Comparison of ENCODE assay signal across 7 cellular contexts in genomic region chr17:2070241-2071023, GRCh38. TPM values are rescaled to one million over a fixed set of nuclear protein-coding genes. Genes with fewer than 3 reads are reported as not detected.
A peak's percentile ranks its signal among the peaks of the same experiment; 100 is the strongest.
DNase-seq lines count a peak whose midpoint lies in the region; ATAC-seq, FAIRE-seq and TF ChIP-seq lines count a peak whose summit lies in the region.

No MANE protein-coding gene starts in this region.

- CTCF ChIA-PET in HepG2 (lab: Yijun Ruan, JAX; ENCODE audit: low intra/inter-chr PET ratio, low total read pairs), result no interaction called here

- H3K27me3 Mint-ChIP-seq in T-helper 17 cell, result no peaks in the 10 kb centered on the region

- H3K27ac Mint-ChIP-seq in T-helper 17 cell, result peak overlapping the region; percentile 86

- in situ Hi-C loops in HepG2 (cut with HindIII; ENCODE audit: extremely low pct_ligation_motif_present, low pct_unique_long_range_greater_than_20kb), result no loop called here

- H3K27me3 ChIP-seq in HepG2 (ENCODE audit: control insufficient read depth in 1 of 2, insufficient read depth in 2 of 2, low read length in 2 of 2) (no peaks in the 10 kb centered on the region), upper lobe of right lung (no peaks in the 10 kb centered on the region)

- no peak overlapping the region for H3K27ac ChIP-seq in HepG2 (ENCODE audit: extremely low read length, insufficient read depth, low read length)
- peak overlapping the region; percentile 86 for H3K27ac ChIP-seq in upper lobe of right lung

- H3K4me1 Mint-ChIP-seq in T-helper 17 cell, result peaks cover 15% of the 10 kb centered on the region

- TF ChIP-seq CTCF in HepG2 (CRISPR knock-in tag; IDR thresholded peaks at IDR 0.05) (peak; percentile 55), upper lobe of right lung (IDR thresholded peaks at IDR 0.05) (no peak)

- no TSS peak for BruUV-seq in HepG2 (replicated peaks; lab: Mats Ljungman, UMichigan)

- H3K4me2 ChIP-seq in HepG2 (ENCODE audit: low read depth, low read length), result no peak overlapping the region

- H3K36me3 Mint-ChIP-seq in T-helper 17 cell (ENCODE audit: low read depth), result peaks cover 15% of the 10 kb centered on the region

- H3K4me1 ChIP-seq in HepG2 (ENCODE audit: insufficient read depth, low read length) (peaks cover 34% of the 10 kb centered on the region), upper lobe of right lung (peaks cover 54% of the 10 kb centered on the region)

- POLR2A ChIA-PET in HepG2 (lab: Yijun Ruan, JAX), result no interaction called here

- ATAC-seq in GM19043 (IDR thresholded peaks at IDR 0.05; ENCODE audit: low read depth, unreplicated experiment), result peak; percentile 66
- peak; percentile 68 for ATAC-seq in HG02763 (IDR thresholded peaks at IDR 0.05; ENCODE audit: unreplicated experiment)
- peak; percentile 76 for ATAC-seq in T-helper 17 cell
- no peak for ATAC-seq in HepG2
- no peak for ATAC-seq in upper lobe of right lung

- H3K4me3 ChIP-seq in HepG2 (replicated peaks in 1 of 3; ENCODE audit: insufficient read depth in 1 of 3, low read depth in 2 of 3, low read length in 3 of 3), result no peak overlapping the region
- H3K4me3 ChIP-seq in upper lobe of right lung, result no peak overlapping the region

- no peaks in the 10 kb centered on the region for H3K9me3 ChIP-seq in T-helper 17 cell (ENCODE audit: control insufficient read depth, low read length, poor library complexity, severe bottlenecking)
- H3K9me3 ChIP-seq in HepG2 (ENCODE audit: low read length), result no peaks in the 10 kb centered on the region
- H3K9me3 ChIP-seq in upper lobe of right lung, result no peaks in the 10 kb centered on the region

- H3K4me3 Mint-ChIP-seq in T-helper 17 cell, result no peak overlapping the region

- WGBS in HepG2 (ENCODE audit: low lambda C conversion rate), result 89% methylated on average over 11 of the region's 13 CpGs

- H4K20me1 ChIP-seq in HepG2 (ENCODE audit: insufficient read depth, low read length), result no peaks in the 10 kb centered on the region

- no peak for DNase-seq in T-helper 17 cell
- no peak for DNase-seq in HepG2 (ENCODE audit: low spot score)
- DNase-seq in upper lobe of right lung, result no peak
- DNase-seq in NCI-H1105 (lab: John Stamatoyannopoulos, UW), result no peak
- DNase-seq in NCI-H82 (lab: John Stamatoyannopoulos, UW), result no peak

- H3K79me2 ChIP-seq in HepG2 (ENCODE audit: insufficient read depth, low read length), result no peaks in the 10 kb centered on the region

- TF ChIP-seq EP300 in HepG2 (IDR thresholded peaks at IDR 0.05; ENCODE audit: low read depth in 2 of 2, low read length in 2 of 2), result no peak
- no peak for TF ChIP-seq EP300 in HepG2 (CRISPR knock-in tag; IDR thresholded peaks at IDR 0.05; ENCODE audit: borderline replicate concordance)

- H3K36me3 ChIP-seq in HepG2 (replicated peaks in 1 of 2; ENCODE audit: control insufficient read depth in 1 of 2, insufficient read depth in 2 of 2, low read length in 2 of 2) (peaks cover 11 to 15% of the 10 kb centered on the region in 2 experiments), upper lobe of right lung (peaks cover 8% of the 10 kb centered on the region)

- TF ChIP-seq POLR2A in HepG2 (IDR thresholded peaks at IDR 0.05; ENCODE audit: insufficient read depth in 1 of 2, low read depth in 2 of 2, low read length in 2 of 2), result no peak

- FAIRE-seq in HepG2 (lab: Jason Lieb, UNC), result no peak

- H3K9ac ChIP-seq in HepG2 (ENCODE audit: insufficient read depth, low read depth, low read length), result no peak overlapping the region

- TF ChIP-seq RAD21 in HepG2 (CRISPR knock-in tag; IDR thresholded peaks at IDR 0.05), result no peak

- intact Hi-C loops in HepG2 (cut with micrococcal nuclease; ENCODE audit: unreplicated experiment), result no loop called here
- intact Hi-C loops in upper lobe of right lung (cut with DNase I), result no loop called here

- H2AFZ ChIP-seq in HepG2 (ENCODE audit: low read length), result no peak overlapping the region

RNA-seq across cellular contexts. Expression of gene HIC1, which starts 15.5 kb away (rescaled TPM):
- total RNA-seq in T-helper 17 cell (1 to 10 TPM; 4.6 to 8.1 TPM), HepG2 (2016; rRNA removed; fragmentation: Illumina TruSeq; extraction: Trizol) (0.31 TPM in 1 of 2 replicates, not detected in the other), upper lobe of right lung (20.8 TPM)
- total RNA-seq in HepG2 (2016; cell fraction: cytosol; rRNA removed; fragmentation: Illumina TruSeq; extraction: Trizol; ENCODE audit: low read depth), result not detected in 2 replicates
- total RNA-seq in HepG2 (2016; cell fraction: insoluble cytoplasmic fraction; rRNA removed; fragmentation: Illumina TruSeq; extraction: Trizol), result 0.12 and 0.26 TPM in 2 replicates
- 0.06 and 0.07 TPM in 2 replicates for total RNA-seq in HepG2 (2016; cell fraction: membrane; rRNA removed; fragmentation: Illumina TruSeq; extraction: Trizol)
- total RNA-seq in HepG2 (2016; cell fraction: nucleus; rRNA removed; fragmentation: Illumina TruSeq; extraction: Trizol), result not detected in 2 replicates
- polyA plus RNA-seq in HepG2 (2011; rRNA removed), result 0.04 and 0.10 TPM in 2 replicates
- polyA plus RNA-seq in HepG2 (2011; cell fraction: cytosol; rRNA removed), result 0.09 and 0.12 TPM in 2 replicates
- polyA plus RNA-seq in HepG2 (2011; cell fraction: nucleus; rRNA removed), result 1.1 and 1.2 TPM in 2 replicates
- 0.23 and 0.39 TPM in 2 replicates for polyA plus RNA-seq in HepG2 (2012)
- polyA plus RNA-seq in HepG2 (2016; cell fraction: cytosol; fragmentation: Illumina TruSeq; extraction: Trizol; ENCODE audit: low read depth), result not detected in 2 replicates
- 0.08 TPM in 1 of 2 replicates, not detected in the other for polyA plus RNA-seq in HepG2 (2016; cell fraction: insoluble cytoplasmic fraction; fragmentation: Illumina TruSeq; extraction: Trizol; ENCODE audit: low read depth)
- 0.06 and 0.09 TPM in 2 replicates for polyA plus RNA-seq in HepG2 (2016; cell fraction: membrane; fragmentation: Illumina TruSeq; extraction: Trizol; ENCODE audit: low read depth)
- polyA plus RNA-seq in HepG2 (2016; cell fraction: nucleus; fragmentation: Illumina TruSeq; extraction: Trizol; ENCODE audit: insufficient read depth, low read depth), result 0.84 TPM in 1 of 2 replicates, not detected in the other
- 0.12 and 0.56 TPM in 2 replicates for polyA minus RNA-seq in HepG2 (2011; rRNA and poly(A)+ RNA removed; ENCODE audit: low replicate concordance)
- polyA minus RNA-seq in HepG2 (2011; cell fraction: cytosol; rRNA and poly(A)+ RNA removed), result not detected in 2 replicates
- polyA minus RNA-seq in HepG2 (2011; cell fraction: nucleus; rRNA and poly(A)+ RNA removed), result 0.12 and 0.13 TPM in 2 replicates

RNA-seq across cellular contexts. Expression of gene OVCA2, which starts 28.6 kb away (rescaled TPM):
- total RNA-seq in T-helper 17 cell, result 10 to 100 TPM; 28.4 to 35.2 TPM
- 28.2 and 28.5 TPM in 2 replicates for total RNA-seq in HepG2 (2016; rRNA removed; fragmentation: Illumina TruSeq; extraction: Trizol)
- 14.6 and 20.0 TPM in 2 replicates for total RNA-seq in HepG2 (2016; cell fraction: cytosol; rRNA removed; fragmentation: Illumina TruSeq; extraction: Trizol; ENCODE audit: low read depth)
- total RNA-seq in HepG2 (2016; cell fraction: insoluble cytoplasmic fraction; rRNA removed; fragmentation: Illumina TruSeq; extraction: Trizol), result 30.5 and 31.5 TPM in 2 replicates
- total RNA-seq in HepG2 (2016; cell fraction: membrane; rRNA removed; fragmentation: Illumina TruSeq; extraction: Trizol), result 29.3 and 32.1 TPM in 2 replicates
- total RNA-seq in HepG2 (2016; cell fraction: nucleus; rRNA removed; fragmentation: Illumina TruSeq; extraction: Trizol), result 13.5 and 15.0 TPM in 2 replicates
- 23.7 and 30.7 TPM in 2 replicates for polyA plus RNA-seq in HepG2 (2011; rRNA removed)
- 28.7 and 32.0 TPM in 2 replicates for polyA plus RNA-seq in HepG2 (2011; cell fraction: cytosol; rRNA removed)
- 12.2 and 17.3 TPM in 2 replicates for polyA plus RNA-seq in HepG2 (2011; cell fraction: nucleus; rRNA removed)
- 7.1 and 10.8 TPM in 2 replicates for polyA plus RNA-seq in HepG2 (2012)
- 21.4 and 25.7 TPM in 2 replicates for polyA plus RNA-seq in HepG2 (2016; cell fraction: cytosol; fragmentation: Illumina TruSeq; extraction: Trizol; ENCODE audit: low read depth)
- 30.2 and 32.2 TPM in 2 replicates for polyA plus RNA-seq in HepG2 (2016; cell fraction: insoluble cytoplasmic fraction; fragmentation: Illumina TruSeq; extraction: Trizol; ENCODE audit: low read depth)
- 25.8 and 29.0 TPM in 2 replicates for polyA plus RNA-seq in HepG2 (2016; cell fraction: membrane; fragmentation: Illumina TruSeq; extraction: Trizol; ENCODE audit: low read depth)
- 19.9 and 28.4 TPM in 2 replicates for polyA plus RNA-seq in HepG2 (2016; cell fraction: nucleus; fragmentation: Illumina TruSeq; extraction: Trizol; ENCODE audit: insufficient read depth, low read depth)
- 18.1 and 38.8 TPM in 2 replicates for polyA minus RNA-seq in HepG2 (2011; rRNA and poly(A)+ RNA removed; ENCODE audit: low replicate concordance)
- 2.6 and 5.9 TPM in 2 replicates for polyA minus RNA-seq in HepG2 (2011; cell fraction: cytosol; rRNA and poly(A)+ RNA removed)
- polyA minus RNA-seq in HepG2 (2011; cell fraction: nucleus; rRNA and poly(A)+ RNA removed), result 1.7 TPM in 1 of 2 replicates, not detected in the other
- 21.4 TPM for total RNA-seq in upper lobe of right lung

RNA-seq across cellular contexts. Expression of gene DPH1, which starts 40.5 kb away (rescaled TPM):
- total RNA-seq in T-helper 17 cell, result 10 to 100 TPM; 85.1 to 92.6 TPM
- 14.5 and 25.3 TPM in 2 replicates for total RNA-seq in HepG2 (2016; rRNA removed; fragmentation: Illumina TruSeq; extraction: Trizol)
- 12.1 and 14.2 TPM in 2 replicates for total RNA-seq in HepG2 (2016; cell fraction: cytosol; rRNA removed; fragmentation: Illumina TruSeq; extraction: Trizol; ENCODE audit: low read depth)
- total RNA-seq in HepG2 (2016; cell fraction: insoluble cytoplasmic fraction; rRNA removed; fragmentation: Illumina TruSeq; extraction: Trizol), result 12.8 and 22.5 TPM in 2 replicates
- 10.3 and 14.0 TPM in 2 replicates for total RNA-seq in HepG2 (2016; cell fraction: membrane; rRNA removed; fragmentation: Illumina TruSeq; extraction: Trizol)
- 16.5 and 22.6 TPM in 2 replicates for total RNA-seq in HepG2 (2016; cell fraction: nucleus; rRNA removed; fragmentation: Illumina TruSeq; extraction: Trizol)
- polyA plus RNA-seq in HepG2 (2011; rRNA removed), result 42.8 and 49.5 TPM in 2 replicates
- 18.9 and 24.7 TPM in 2 replicates for polyA plus RNA-seq in HepG2 (2011; cell fraction: cytosol; rRNA removed)
- polyA plus RNA-seq in HepG2 (2011; cell fraction: nucleus; rRNA removed), result 184 and 197 TPM in 2 replicates
- 22.1 and 23.1 TPM in 2 replicates for polyA plus RNA-seq in HepG2 (2012)
- 2.9 and 3.9 TPM in 2 replicates for polyA plus RNA-seq in HepG2 (2016; cell fraction: cytosol; fragmentation: Illumina TruSeq; extraction: Trizol; ENCODE audit: low read depth)
- 12.2 and 15.0 TPM in 2 replicates for polyA plus RNA-seq in HepG2 (2016; cell fraction: insoluble cytoplasmic fraction; fragmentation: Illumina TruSeq; extraction: Trizol; ENCODE audit: low read depth)
- polyA plus RNA-seq in HepG2 (2016; cell fraction: membrane; fragmentation: Illumina TruSeq; extraction: Trizol; ENCODE audit: low read depth), result 3.9 and 4.7 TPM in 2 replicates
- 54.3 and 66.6 TPM in 2 replicates for polyA plus RNA-seq in HepG2 (2016; cell fraction: nucleus; fragmentation: Illumina TruSeq; extraction: Trizol; ENCODE audit: insufficient read depth, low read depth)
- polyA minus RNA-seq in HepG2 (2011; rRNA and poly(A)+ RNA removed; ENCODE audit: low replicate concordance), result 82.1 and 106 TPM in 2 replicates
- 15.1 and 19.0 TPM in 2 replicates for polyA minus RNA-seq in HepG2 (2011; cell fraction: cytosol; rRNA and poly(A)+ RNA removed)
- polyA minus RNA-seq in HepG2 (2011; cell fraction: nucleus; rRNA and poly(A)+ RNA removed), result 33.1 and 46.4 TPM in 2 replicates
- 47.8 TPM for total RNA-seq in upper lobe of right lung

RNA-seq across cellular contexts. Expression of gene RTN4RL1, which starts 45.3 kb away (rescaled TPM):
- total RNA-seq in T-helper 17 cell (under 1 TPM; 0.21 to 0.90 TPM), HepG2 (2016; rRNA removed; fragmentation: Illumina TruSeq; extraction: Trizol) (not detected in 2 replicates), upper lobe of right lung (4.3 TPM)
- total RNA-seq in HepG2 (2016; cell fraction: cytosol; rRNA removed; fragmentation: Illumina TruSeq; extraction: Trizol; ENCODE audit: low read depth), result not detected in 2 replicates
- total RNA-seq in HepG2 (2016; cell fraction: insoluble cytoplasmic fraction; rRNA removed; fragmentation: Illumina TruSeq; extraction: Trizol), result not detected in 2 replicates
- not detected in 2 replicates for total RNA-seq in HepG2 (2016; cell fraction: membrane; rRNA removed; fragmentation: Illumina TruSeq; extraction: Trizol)
- total RNA-seq in HepG2 (2016; cell fraction: nucleus; rRNA removed; fragmentation: Illumina TruSeq; extraction: Trizol), result not detected in 2 replicates
- 0.01 TPM in 1 of 2 replicates, not detected in the other for polyA plus RNA-seq in HepG2 (2011; rRNA removed)
- not detected in 2 replicates for polyA plus RNA-seq in HepG2 (2011; cell fraction: cytosol; rRNA removed)
- not detected in 2 replicates for polyA plus RNA-seq in HepG2 (2011; cell fraction: nucleus; rRNA removed)
- polyA plus RNA-seq in HepG2 (2012), result not detected in 2 replicates
- not detected in 2 replicates for polyA plus RNA-seq in HepG2 (2016; cell fraction: cytosol; fragmentation: Illumina TruSeq; extraction: Trizol; ENCODE audit: low read depth)
- not detected in 2 replicates for polyA plus RNA-seq in HepG2 (2016; cell fraction: insoluble cytoplasmic fraction; fragmentation: Illumina TruSeq; extraction: Trizol; ENCODE audit: low read depth)
- 0.05 TPM in 1 of 2 replicates, not detected in the other for polyA plus RNA-seq in HepG2 (2016; cell fraction: membrane; fragmentation: Illumina TruSeq; extraction: Trizol; ENCODE audit: low read depth)
- not detected in 2 replicates for polyA plus RNA-seq in HepG2 (2016; cell fraction: nucleus; fragmentation: Illumina TruSeq; extraction: Trizol; ENCODE audit: insufficient read depth, low read depth)
- 0.08 TPM in 1 of 2 replicates, not detected in the other for polyA minus RNA-seq in HepG2 (2011; rRNA and poly(A)+ RNA removed; ENCODE audit: low replicate concordance)
- polyA minus RNA-seq in HepG2 (2011; cell fraction: cytosol; rRNA and poly(A)+ RNA removed), result not detected in 2 replicates
- not detected in 2 replicates for polyA minus RNA-seq in HepG2 (2011; cell fraction: nucleus; rRNA and poly(A)+ RNA removed)

Comparison
In these comparisons a context has a peak if more than half of its experiments do, and no peak if none do; other contexts are left out.
1. ATAC-seq: peak in GM19043 (single experiment), HG02763 (single experiment) and T-helper 17 cell (single experiment); none in HepG2 (single experiment) and upper lobe of right lung (single experiment).